31 cellular contexts compared by ENCODE assay signal in the genomic region with DNA sequence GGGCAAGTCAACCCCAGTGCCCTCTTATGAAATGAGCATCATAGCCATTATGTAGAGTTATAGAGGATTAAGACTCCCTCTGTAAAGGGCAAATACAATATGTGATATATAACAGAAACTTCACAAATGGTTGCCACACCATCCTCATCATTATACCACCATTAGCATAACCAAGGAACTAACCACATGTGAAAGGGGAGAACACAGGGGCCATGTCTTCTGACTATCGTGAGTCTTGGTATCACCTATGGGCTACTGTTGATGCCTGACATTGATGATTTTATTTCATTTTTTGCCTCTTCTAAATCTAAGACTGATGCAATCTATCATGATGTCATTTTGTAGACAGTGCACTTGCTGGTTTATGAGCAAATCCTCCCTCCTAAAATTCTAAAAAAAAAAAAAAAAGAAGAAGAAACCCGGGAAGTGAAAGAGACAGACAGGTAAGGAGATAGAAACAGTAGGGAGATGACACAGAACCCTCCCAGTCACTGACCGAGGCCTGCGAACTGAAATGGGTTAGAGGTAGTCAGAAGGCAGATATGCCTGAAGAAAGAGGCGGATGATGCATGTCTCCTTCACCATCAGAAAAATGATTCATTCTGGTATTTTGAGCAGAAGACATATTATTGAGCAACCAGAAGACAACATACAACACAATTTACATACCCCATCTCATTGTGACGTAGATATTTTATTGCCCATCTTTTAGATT.
DNase-seq lines count a peak whose midpoint lies in the region; ATAC-seq and TF ChIP-seq lines count a peak whose summit lies in the region.
"Had no signal": no experiment of that assay in that cellular context is flagged by ENCODE, and none has a peak within 500 bp of the region (broad histone marks: within the 10 kb centered on the region; RNA-seq: fewer than 3 reads in every experiment).

No MANE protein-coding gene starts in this region.

- H3K36me3 Mint-ChIP-seq in MCF 10A (ENCODE audit: insufficient read depth, unreplicated experiment), result no peaks in the 10 kb centered on the region
- no peaks in the 10 kb centered on the region for H3K36me3 Mint-ChIP-seq in activated T-helper 1 cell treated with anti-CD3 and anti-CD28 coated beads, Interleukin-12 subunit alpha, Interleukin-12 subunit beta, Interleukin-2, Interleukin-4 antibody, amounts not matched to agents 30 ng/mL and 10 ng/mL and 1 ng/mL, durations not matched to agents 14 hours and 24 hours and 36 hours (ENCODE audit: low read depth)
- H3K36me3 Mint-ChIP-seq: activated naive CD8-positive, alpha-beta T cell; naive B cell had no signal

- H3K9me3 ChIP-seq in mammary epithelial cell (replicated peaks; ENCODE audit: insufficient read depth, low read length), result no peaks in the 10 kb centered on the region
- H3K9me3 ChIP-seq: ascending aorta, gastrocnemius medialis, prostate gland, testis had no signal

- no peaks in the 10 kb centered on the region for H3K79me2 ChIP-seq in mammary epithelial cell (ENCODE audit: insufficient read depth, low read length)

- H3K9me3 Mint-ChIP-seq in MCF 10A (ENCODE audit: unreplicated experiment), result no peaks in the 10 kb centered on the region
- H3K9me3 Mint-ChIP-seq in activated T-helper 1 cell treated with anti-CD3 and anti-CD28 coated beads, Interleukin-12 subunit alpha, Interleukin-12 subunit beta, Interleukin-2, Interleukin-4 antibody, amounts not matched to agents 30 ng/mL and 10 ng/mL and 1 ng/mL, durations not matched to agents 14 hours and 24 hours and 36 hours, result peaks cover 13% of the 10 kb centered on the region
- H3K9me3 Mint-ChIP-seq: naive B cell had no signal

- H3K27ac ChIP-seq in mammary epithelial cell (ENCODE audit: insufficient read depth, low read depth, low read length), result no peak overlapping the region
- H3K27ac ChIP-seq: 22Rv1, ascending aorta, cardiac muscle cell, gastrocnemius medialis, prostate gland, testis, VCaP had no signal

- POLR2A ChIA-PET in MCF 10A (lab: Yijun Ruan, JAX), result no interaction called here

- ATAC-seq in GM21528 (IDR thresholded peaks at IDR 0.05; ENCODE audit: low FRiP score, unreplicated experiment), result no peak
- ATAC-seq in HG03571 (IDR thresholded peaks at IDR 0.05; ENCODE audit: unreplicated experiment), result no peak
- ATAC-seq: gastrocnemius medialis, sciatic nerve had no signal

- WGBS in mammary epithelial cell (ENCODE audit: low coverage, missing lambda C conversion rate), result 69% methylated on average over 6 of the region's 6 CpGs

- dilution Hi-C loops in mammary epithelial cell (cut with HindIII; ENCODE audit: low sequenced_read_pairs), result no loop called here

- no peak overlapping the region for H3K4me3 ChIP-seq in mammary epithelial cell (replicated peaks in 1 of 3; ENCODE audit: insufficient read depth in 1 of 3, low read depth in 2 of 3, low read length in 3 of 3)
- H3K4me3 ChIP-seq: ascending aorta, cardiac muscle cell, gastrocnemius medialis, GM12878, prostate gland, testis had no signal

- peaks cover 27% of the 10 kb centered on the region for H3K27me3 Mint-ChIP-seq in MCF 10A (ENCODE audit: insufficient read depth, unreplicated experiment)
- H3K27me3 Mint-ChIP-seq in activated T-helper 1 cell treated with anti-CD3 and anti-CD28 coated beads, Interleukin-12 subunit alpha, Interleukin-12 subunit beta, Interleukin-2, Interleukin-4 antibody, amounts not matched to agents 30 ng/mL and 10 ng/mL and 1 ng/mL, durations not matched to agents 14 hours and 24 hours and 36 hours (ENCODE audit: insufficient read depth), result peaks cover 20% of the 10 kb centered on the region

- in situ Hi-C loops in mammary epithelial cell (cut with MboI; ENCODE audit: low sequenced_read_pairs in 2 of 2), result loop anchor here (25.0 kb wide), 1 partner anchor 471 kb away; no protein-coding TSS in a partner anchor

- no peaks in the 10 kb centered on the region for H3K4me1 Mint-ChIP-seq in MCF 10A (ENCODE audit: insufficient read depth, unreplicated experiment)
- peaks cover 50% of the 10 kb centered on the region for H3K4me1 Mint-ChIP-seq in activated T-helper 1 cell treated with anti-CD3 and anti-CD28 coated beads, Interleukin-12 subunit alpha, Interleukin-12 subunit beta, Interleukin-2, Interleukin-4 antibody, amounts not matched to agents 30 ng/mL and 10 ng/mL and 1 ng/mL, durations not matched to agents 14 hours and 24 hours and 36 hours (ENCODE audit: low read depth)
- H3K4me1 Mint-ChIP-seq: naive B cell had no signal

- no peaks in the 10 kb centered on the region for H3K36me3 ChIP-seq in mammary epithelial cell (ENCODE audit: insufficient read depth, low read length)
- H3K36me3 ChIP-seq: ascending aorta, cardiac muscle cell, gastrocnemius medialis, prostate gland had no signal

- no peak overlapping the region for H3K9ac ChIP-seq in mammary epithelial cell (ENCODE audit: insufficient read depth, low read length)

- CTCF ChIA-PET in mammary epithelial cell (lab: Charles Lee; ENCODE audit: low non-redundant PET) (interaction anchor here (0.7 kb wide), 1 partner anchor 131 kb away, joined by 3 read pairs; no protein-coding TSS in a partner anchor), MCF 10A (lab: Yijun Ruan, JAX) (interaction anchor here (0.6 to 2.6 kb wide), 7 partner anchors 34 to 626 kb away, joined by 3 to 27 read pairs (median 8); no protein-coding TSS in a partner anchor)

- no peak overlapping the region for H3K4me3 Mint-ChIP-seq in MCF 10A (ENCODE audit: unreplicated experiment)
- no peak overlapping the region for H3K4me3 Mint-ChIP-seq in activated T-helper 1 cell treated with anti-CD3 and anti-CD28 coated beads, Interleukin-12 subunit alpha, Interleukin-12 subunit beta, Interleukin-2, Interleukin-4 antibody, amounts not matched to agents 30 ng/mL and 10 ng/mL and 1 ng/mL, durations not matched to agents 14 hours and 24 hours and 36 hours
- H3K4me3 Mint-ChIP-seq: activated naive CD8-positive, alpha-beta T cell; naive B cell had no signal

- intact Hi-C loops in mammary epithelial cell (cut with micrococcal nuclease) (loop anchor here (10.0 kb wide), 1 partner anchor 629 kb away; no protein-coding TSS in a partner anchor), MCF 10A (cut with micrococcal nuclease) (no loop called here)
- intact Hi-C loops in activated T-helper 1 cell treated with anti-CD3 and anti-CD28 coated beads, Interleukin-12 subunit alpha, Interleukin-12 subunit beta, Interleukin-2, Interleukin-4 antibody, amounts not matched to agents 30 ng/mL and 10 ng/mL and 1 ng/mL, durations not matched to agents 14 hours and 24 hours and 36 hours (cut with micrococcal nuclease), result loop anchor here (1.0 to 5.0 kb wide), 9 partner anchors 127 to 777 kb away; a partner anchor contains a TSS

- TF ChIP-seq CTCF in mammary epithelial cell (conservative IDR thresholded peaks at IDR 0.05 in 1 of 2, IDR thresholded peaks at IDR 0.05 in 1 of 2; ENCODE audit: extremely low read depth in 1 of 2, insufficient read depth in 1 of 2, low read depth in 1 of 2, low read length in 2 of 2) (no peak), MCF 10A (IDR thresholded peaks at IDR 0.05; ENCODE audit: unreplicated experiment) (no peak)

- BruUV-seq in mammary epithelial cell (replicated peaks; lab: Mats Ljungman, UMichigan) (TSS peak; percentile 97), MCF 10A (replicated peaks; lab: Mats Ljungman, UMichigan) (no TSS peak)

- H3K4me2 ChIP-seq in mammary epithelial cell (ENCODE audit: insufficient read depth, low read depth, low read length), result no peak overlapping the region

- no peaks in the 10 kb centered on the region for H4K20me1 ChIP-seq in mammary epithelial cell (ENCODE audit: insufficient read depth, low read length)

- H3K4me1 ChIP-seq in mammary epithelial cell (ENCODE audit: insufficient read depth, low read length), result no peaks in the 10 kb centered on the region
- H3K4me1 ChIP-seq: ascending aorta, gastrocnemius medialis, prostate gland, testis had no signal

- no peak overlapping the region for H3K27ac Mint-ChIP-seq in MCF 10A (ENCODE audit: low read depth, unreplicated experiment)
- peak overlapping the region; percentile 72 for H3K27ac Mint-ChIP-seq in activated T-helper 1 cell treated with anti-CD3 and anti-CD28 coated beads, Interleukin-12 subunit alpha, Interleukin-12 subunit beta, Interleukin-2, Interleukin-4 antibody, amounts not matched to agents 30 ng/mL and 10 ng/mL and 1 ng/mL, durations not matched to agents 14 hours and 24 hours and 36 hours
- H3K27ac Mint-ChIP-seq: activated naive CD8-positive, alpha-beta T cell; naive B cell had no signal

- peaks cover 2% of the 10 kb centered on the region for H3K27me3 ChIP-seq in mammary epithelial cell (ENCODE audit: insufficient read depth, low read length)
- H3K27me3 ChIP-seq: ascending aorta, cardiac muscle cell, gastrocnemius medialis, testis had no signal

- DNase-seq in NCI-H82 (lab: John Stamatoyannopoulos, UW) (peak; percentile 15), NCI-H82 treated with DMSO at 0.1 percent for 48 hours (lab: John Stamatoyannopoulos, UW; ENCODE audit: unreplicated experiment) (no peak), mammary epithelial cell (no peak), MCF 10A (ENCODE audit: unreplicated experiment) (no peak)
- no peak for DNase-seq in activated T-helper 1 cell treated with anti-CD3 and anti-CD28 coated beads, Interleukin-12 subunit alpha, Interleukin-12 subunit beta, Interleukin-2, Interleukin-4 antibody, amounts not matched to agents 30 ng/mL and 10 ng/mL and 1 ng/mL, durations not matched to agents 14 hours and 24 hours and 36 hours (ENCODE audit: low spot score)
- DNase-seq in stimulated activated CD8-positive, alpha-beta memory T cell treated with anti-CD3 and anti-CD28 coated beads, Interleukin-4, amount 100 ng/mL, for 48 hours, result peak; percentile 46
- DNase-seq: C1 segment of cervical spinal cord; DMS153; effector CD4-positive, alpha-beta T cell; gastrocnemius medialis; HCEC 1CT; midbrain; naive B cell; NCI-H1092 treated with DMSO at 0.1 percent for 48 hours; NCI-H187 treated with DMSO at 0.1 percent for 48 hours; NCI-H2171; occipital lobe; stimulated activated naive CD4-positive, alpha-beta T cell; SW 1271; T1000; testis had no signal

- H2AFZ ChIP-seq in mammary epithelial cell (ENCODE audit: low read depth, low read length), result no peak overlapping the region

Comparison
In these comparisons a context has a peak if more than half of its experiments do, and no peak if none do; other contexts are left out.
1. DNase-seq: peak in NCI-H82 (single experiment) and stimulated activated CD8-positive, alpha-beta memory T cell treated with anti-CD3 and anti-CD28 coated beads, Interleukin-4, amount 100 ng/mL, for 48 hours (single experiment); none in NCI-H82 treated with DMSO at 0.1 percent for 48 hours (single experiment), mammary epithelial cell (single experiment), MCF 10A (single experiment) and activated T-helper 1 cell treated with anti-CD3 and anti-CD28 coated beads, Interleukin-12 subunit alpha, Interleukin-12 subunit beta, Interleukin-2, Interleukin-4 antibody, amounts not matched to agents 30 ng/mL and 10 ng/mL and 1 ng/mL, durations not matched to agents 14 hours and 24 hours and 36 hours (single experiment).